31 cellular contexts compared by ENCODE assay signal in genomic region chr19:5073153-5073844, GRCh38.
DNase-seq lines count a peak whose midpoint lies in the region; ATAC-seq, FAIRE-seq and TF ChIP-seq lines count a peak whose summit lies in the region.
"Had no signal": no experiment of that assay in that cellular context is flagged by ENCODE, and none has a peak within 500 bp of the region (broad histone marks: within the 10 kb centered on the region; RNA-seq: fewer than 3 reads in every experiment).

No MANE protein-coding gene starts in this region.

- no peaks in the 10 kb centered on the region for H3K27me3 ChIP-seq in astrocyte (ENCODE audit: insufficient read depth, low read length)
- H3K27me3 ChIP-seq: ascending aorta had no signal

- no peaks in the 10 kb centered on the region for H3K9me3 Mint-ChIP-seq in activated naive CD8-positive, alpha-beta T cell (ENCODE audit: low read depth)
- no peaks in the 10 kb centered on the region for H3K9me3 Mint-ChIP-seq in activated naive CD8-positive, alpha-beta T cell treated with anti-CD3 and anti-CD28 coated beads, Interleukin-2, amount 50 U/mL, for 24 hours
- no peaks in the 10 kb centered on the region for H3K9me3 Mint-ChIP-seq in astrocyte (ENCODE audit: unreplicated experiment)
- no peaks in the 10 kb centered on the region for H3K9me3 Mint-ChIP-seq in immature natural killer cell
- H3K9me3 Mint-ChIP-seq: activated CD4-positive, alpha-beta T cell treated with anti-CD3 and anti-CD28 coated beads, Interleukin-2, amount 10 ng/mL, durations not matched to agents 24 days and 14 days; activated naive CD8-positive, alpha-beta T cell treated with anti-CD3 and anti-CD28 coated beads, Interleukin-2, amount 10 ng/mL, durations not matched to agents 7 days and 5 days; activated T-cell treated with anti-CD3 and anti-CD28 coated beads, Interleukin-2, amount 50 U/mL, for 24 hours; CD4-positive, alpha-beta T cell; naive thymus-derived CD4-positive, alpha-beta T cell; type B pancreatic cell had no signal

- no peak overlapping the region for H3K4me2 ChIP-seq in astrocyte (ENCODE audit: low read length)

- H3K9me3 ChIP-seq in astrocyte (ENCODE audit: insufficient read depth, low read depth, low read length): no peaks in the 10 kb centered on the region
- H3K9me3 ChIP-seq: ascending aorta, psoas muscle had no signal

- no peak for DNase-seq in activated naive CD8-positive, alpha-beta T cell treated with anti-CD3 and anti-CD28 coated beads, Interleukin-2, amount 50 U/mL, for 24 hours
- no peak for DNase-seq in astrocyte (ENCODE audit: low read depth)
- DNase-seq in immature natural killer cell: no peak
- DNase-seq in NCI-H748 treated with DMSO at 0.1 percent for 48 hours (lab: John Stamatoyannopoulos, UW): no peak
- DNase-seq in activated T-cell treated with anti-CD3 and anti-CD28 coated beads for 4 hours: no peak
- DNase-seq: 8988T; activated CD4-positive, alpha-beta T cell treated with anti-CD3 and anti-CD28 coated beads, Interleukin-2, amount 10 ng/mL, durations not matched to agents 24 days and 14 days; activated gamma-delta T cell; activated naive CD8-positive, alpha-beta T cell treated with anti-CD3 and anti-CD28 coated beads, Interleukin-2, amount 10 ng/mL, durations not matched to agents 7 days and 5 days; activated T-cell treated with anti-CD3 and anti-CD28 coated beads, Interleukin-2, amount 50 U/mL, for 24 hours; CD4-positive, alpha-beta T cell; DMS 273 treated with DMSO at 0.1 percent for 48 hours; effector memory CD4-positive, alpha-beta T cell; EL; midbrain; MV-4-11; naive thymus-derived CD4-positive, alpha-beta T cell; NCI-H146; NCI-H2107; NCI-H446; NCI-H82; psoas muscle; stimulated activated CD4-positive, alpha-beta T cell treated with anti-CD3 and anti-CD28 coated beads, Interleukin-4, amount 100 ng/mL, for 24 hours; T1000 had no signal

- H3K27ac Mint-ChIP-seq in activated naive CD8-positive, alpha-beta T cell: peak overlapping the region; percentile 34
- no peak overlapping the region for H3K27ac Mint-ChIP-seq in activated naive CD8-positive, alpha-beta T cell treated with anti-CD3 and anti-CD28 coated beads, Interleukin-2, amount 50 U/mL, for 24 hours
- H3K27ac Mint-ChIP-seq in astrocyte (ENCODE audit: unreplicated experiment): peak overlapping the region; percentile 64
- H3K27ac Mint-ChIP-seq in immature natural killer cell: peak overlapping the region in 5 of 6 donors; percentile 68 to 92 (median 74)
- H3K27ac Mint-ChIP-seq: activated CD4-positive, alpha-beta T cell treated with anti-CD3 and anti-CD28 coated beads, Interleukin-2, amount 10 ng/mL, durations not matched to agents 24 days and 14 days; activated naive CD8-positive, alpha-beta T cell treated with anti-CD3 and anti-CD28 coated beads, Interleukin-2, amount 10 ng/mL, durations not matched to agents 7 days and 5 days; CD4-positive, alpha-beta T cell; type B pancreatic cell had no signal

- no peak overlapping the region for H2AFZ ChIP-seq in astrocyte (ENCODE audit: low read depth, low read length)

- no peaks in the 10 kb centered on the region for H3K4me1 ChIP-seq in astrocyte (ENCODE audit: insufficient read depth, low read length)
- H3K4me1 ChIP-seq: ascending aorta, psoas muscle had no signal

- no peak overlapping the region for H3K27ac ChIP-seq in astrocyte (ENCODE audit: low read depth, low read length)
- H3K27ac ChIP-seq: ascending aorta, coronary artery, psoas muscle had no signal

- no peak for ATAC-seq in activated naive CD8-positive, alpha-beta T cell treated with anti-CD3 and anti-CD28 coated beads, Interleukin-2, amount 50 U/mL, for 24 hours
- no peak for ATAC-seq in HG03521 (IDR thresholded peaks at IDR 0.05; ENCODE audit: unreplicated experiment)
- no peak for ATAC-seq in GM21825 (IDR thresholded peaks at IDR 0.05; ENCODE audit: unreplicated experiment)
- ATAC-seq: naive thymus-derived CD4-positive, alpha-beta T cell; psoas muscle had no signal

- no peaks in the 10 kb centered on the region for H3K36me3 Mint-ChIP-seq in activated naive CD8-positive, alpha-beta T cell
- no peaks in the 10 kb centered on the region for H3K36me3 Mint-ChIP-seq in activated naive CD8-positive, alpha-beta T cell treated with anti-CD3 and anti-CD28 coated beads, Interleukin-2, amount 50 U/mL, for 24 hours (ENCODE audit: low read depth)
- H3K36me3 Mint-ChIP-seq in astrocyte (ENCODE audit: low read depth, unreplicated experiment) (peaks cover 10% of the 10 kb centered on the region), immature natural killer cell (peaks cover 0 to 3% (median 0%) of the 10 kb centered on the region in 3 donors)
- H3K36me3 Mint-ChIP-seq: type B pancreatic cell had no signal

- no peaks in the 10 kb centered on the region for H3K27me3 Mint-ChIP-seq in activated naive CD8-positive, alpha-beta T cell
- no peaks in the 10 kb centered on the region for H3K27me3 Mint-ChIP-seq in activated naive CD8-positive, alpha-beta T cell treated with anti-CD3 and anti-CD28 coated beads, Interleukin-2, amount 50 U/mL, for 24 hours
- H3K27me3 Mint-ChIP-seq in astrocyte (ENCODE audit: low read depth, unreplicated experiment): no peaks in the 10 kb centered on the region
- H3K27me3 Mint-ChIP-seq in immature natural killer cell (ENCODE audit: low read depth in 3 of 3): peaks cover 5 to 10% (median 7%) of the 10 kb centered on the region in 3 donors
- H3K27me3 Mint-ChIP-seq: activated CD4-positive, alpha-beta T cell treated with anti-CD3 and anti-CD28 coated beads, Interleukin-2, amount 10 ng/mL, durations not matched to agents 24 days and 14 days; activated naive CD8-positive, alpha-beta T cell treated with anti-CD3 and anti-CD28 coated beads, Interleukin-2, amount 10 ng/mL, durations not matched to agents 7 days and 5 days; activated T-cell treated with anti-CD3 and anti-CD28 coated beads, Interleukin-2, amount 50 U/mL, for 24 hours; CD4-positive, alpha-beta T cell; naive thymus-derived CD4-positive, alpha-beta T cell; type B pancreatic cell had no signal

- H4K20me1 ChIP-seq in astrocyte (ENCODE audit: insufficient read depth, low read length): peaks cover 37% of the 10 kb centered on the region

- no peak overlapping the region for H3K4me3 Mint-ChIP-seq in activated naive CD8-positive, alpha-beta T cell
- H3K4me3 Mint-ChIP-seq in activated naive CD8-positive, alpha-beta T cell treated with anti-CD3 and anti-CD28 coated beads, Interleukin-2, amount 50 U/mL, for 24 hours: no peak overlapping the region
- no peak overlapping the region for H3K4me3 Mint-ChIP-seq in astrocyte (ENCODE audit: unreplicated experiment)
- H3K4me3 Mint-ChIP-seq in immature natural killer cell: peak overlapping the region; percentile 75 to 90 (median 84)
- H3K4me3 Mint-ChIP-seq: activated CD4-positive, alpha-beta T cell treated with anti-CD3 and anti-CD28 coated beads, Interleukin-2, amount 10 ng/mL, durations not matched to agents 24 days and 14 days; activated T-cell treated with anti-CD3 and anti-CD28 coated beads, Interleukin-2, amount 50 U/mL, for 24 hours; CD4-positive, alpha-beta T cell; naive thymus-derived CD4-positive, alpha-beta T cell; type B pancreatic cell had no signal

- no peaks in the 10 kb centered on the region for H3K79me2 ChIP-seq in astrocyte (ENCODE audit: insufficient read depth, low read length)

- TF ChIP-seq CTCF in astrocyte (IDR thresholded peaks at IDR 0.05; ENCODE audit: insufficient read depth, low read depth, low read length): no peak

- no peak for FAIRE-seq in astrocyte (lab: Jason Lieb, UNC)
- FAIRE-seq: GM18507 had no signal

- H3K4me1 Mint-ChIP-seq in activated naive CD8-positive, alpha-beta T cell (ENCODE audit: low read depth): peaks cover 18% of the 10 kb centered on the region
- H3K4me1 Mint-ChIP-seq in activated naive CD8-positive, alpha-beta T cell treated with anti-CD3 and anti-CD28 coated beads, Interleukin-2, amount 50 U/mL, for 24 hours: peaks cover 29% of the 10 kb centered on the region
- H3K4me1 Mint-ChIP-seq in astrocyte (ENCODE audit: low read depth, unreplicated experiment) (peaks cover 2% of the 10 kb centered on the region), immature natural killer cell (peaks cover 67 to 75% of the 10 kb centered on the region in 2 donors)

- H3K9ac ChIP-seq in astrocyte (ENCODE audit: low read length): no peak overlapping the region

- H3K4me3 ChIP-seq in astrocyte (ENCODE audit: insufficient read depth, low read depth, low read length): no peak overlapping the region
- H3K4me3 ChIP-seq: ascending aorta, coronary artery, psoas muscle had no signal

- no peaks in the 10 kb centered on the region for H3K36me3 ChIP-seq in astrocyte (ENCODE audit: insufficient read depth, low read length)

Comparison
In these comparisons a context has a peak if more than half of its experiments do, and no peak if none do; other contexts are left out.
1. H3K4me3 Mint-ChIP-seq: peak in immature natural killer cell (5 of 5); none in activated naive CD8-positive, alpha-beta T cell (single experiment), activated naive CD8-positive, alpha-beta T cell treated with anti-CD3 and anti-CD28 coated beads, Interleukin-2, amount 50 U/mL, for 24 hours (single experiment) and astrocyte (single experiment).